ENCODE assay signal across 27 cellular contexts in the genomic region with DNA sequence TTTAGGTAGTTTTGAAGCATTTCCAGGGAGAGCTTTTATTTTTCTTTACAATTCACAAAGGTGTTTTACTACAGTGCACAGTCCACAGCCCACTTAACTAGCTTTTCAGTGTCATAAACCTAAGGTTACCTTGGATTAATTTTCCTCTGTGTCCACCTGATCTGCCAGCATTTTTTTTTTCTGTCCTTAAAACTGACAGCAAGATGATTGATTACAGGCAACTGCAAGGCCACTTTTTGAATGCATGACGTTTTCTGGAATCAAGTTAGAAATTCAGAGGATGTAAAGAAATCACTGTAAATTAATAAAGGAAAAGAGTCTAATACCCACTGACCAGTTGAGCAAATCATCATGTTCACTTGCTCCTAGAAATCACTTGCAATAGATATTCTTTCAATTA.
"Had no signal": no experiment of that assay in that cellular context is flagged by ENCODE, and none has a peak within 500 bp of the region (broad histone marks: within the 10 kb centered on the region; RNA-seq: fewer than 3 reads in every experiment).

No MANE protein-coding gene starts in this region.

- H3K27ac ChIP-seq: stomach, suprapubic skin, testis, thoracic aorta, thyroid gland, tibial artery, tibial nerve, transverse colon, upper lobe of left lung, upper lobe of right lung, uterus, vagina had no signal

- H3K9me3 Mint-ChIP-seq: stimulated activated naive CD8-positive, alpha-beta T cell treated with anti-CD3 and anti-CD28 coated beads, Interleukin-15, Interleukin-2, amounts not matched to agents 100 ng/mL and 50 ng/mL, for 24 hours had no signal

- H3K36me3 Mint-ChIP-seq: stimulated activated effector memory CD8-positive, alpha-beta T cell treated with anti-CD3 and anti-CD28 coated beads, Interleukin-12 subunit alpha, Interleukin-12 subunit beta, amount 100 ng/mL, for 72 hours; stimulated activated memory B cell treated with anti-CD40 and anti-IgM and Interleukin-4, amounts not matched to agents 10 μg/mL and 1 μg/mL and 100 μg/mL, for 72 hours; stimulated activated naive B cell treated with anti-CD40 and anti-IgM and Interleukin-4, amounts not matched to agents 10 μg/mL and 1 μg/mL and 100 μg/mL, for 72 hours; type B pancreatic cell had no signal

- H3K4me1 Mint-ChIP-seq: stimulated activated effector memory CD8-positive, alpha-beta T cell treated with anti-CD3 and anti-CD28 coated beads, Interleukin-12 subunit alpha, Interleukin-12 subunit beta, amount 100 ng/mL, for 72 hours; stimulated activated memory B cell treated with anti-CD40 and anti-IgM and Interleukin-4, amounts not matched to agents 10 μg/mL and 1 μg/mL and 100 μg/mL, for 72 hours; stimulated activated naive B cell treated with anti-CD40 and anti-IgM and Interleukin-4, amounts not matched to agents 10 μg/mL and 1 μg/mL and 100 μg/mL, for 72 hours; stimulated activated naive CD8-positive, alpha-beta T cell treated with anti-CD3 and anti-CD28 coated beads, Interleukin-15, amount 100 ng/mL, for 72 hours had no signal

- H3K36me3 ChIP-seq: stomach, suprapubic skin, thoracic aorta, thyroid gland, tibial artery, tibial nerve, transverse colon, upper lobe of left lung, upper lobe of right lung, uterus, vagina had no signal

- H3K4me3 Mint-ChIP-seq: stimulated activated effector memory CD8-positive, alpha-beta T cell treated with anti-CD3 and anti-CD28 coated beads, Interleukin-12 subunit alpha, Interleukin-12 subunit beta, amount 100 ng/mL, for 72 hours; stimulated activated memory B cell treated with anti-CD40 and anti-IgM and Interleukin-4, amounts not matched to agents 10 μg/mL and 1 μg/mL and 100 μg/mL, for 72 hours; stimulated activated naive B cell treated with anti-CD40 and anti-IgM and Interleukin-4, amounts not matched to agents 10 μg/mL and 1 μg/mL and 100 μg/mL, for 72 hours; stimulated activated naive CD8-positive, alpha-beta T cell treated with anti-CD3 and anti-CD28 coated beads, Interleukin-15, amount 100 ng/mL, for 72 hours; stimulated activated naive CD8-positive, alpha-beta T cell treated with anti-CD3 and anti-CD28 coated beads, Interleukin-15, Interleukin-2, amounts not matched to agents 100 ng/mL and 50 ng/mL, for 24 hours; type B pancreatic cell had no signal

- H3K27me3 Mint-ChIP-seq: stimulated activated memory B cell treated with anti-CD40 and anti-IgM and Interleukin-4, amounts not matched to agents 10 μg/mL and 1 μg/mL and 100 μg/mL, for 72 hours; stimulated activated naive B cell treated with anti-CD40 and anti-IgM and Interleukin-4, amounts not matched to agents 10 μg/mL and 1 μg/mL and 100 μg/mL, for 72 hours; stimulated activated naive CD8-positive, alpha-beta T cell treated with anti-CD3 and anti-CD28 coated beads, Interleukin-15, amount 100 ng/mL, for 72 hours; stimulated activated naive CD8-positive, alpha-beta T cell treated with anti-CD3 and anti-CD28 coated beads, Interleukin-15, Interleukin-2, amounts not matched to agents 100 ng/mL and 50 ng/mL, for 24 hours had no signal

- H3K4me3 ChIP-seq: stomach, suprapubic skin, testis, thoracic aorta, thyroid gland, tibial artery, tibial nerve, transverse colon, upper lobe of left lung, upper lobe of right lung, uterus, vagina had no signal

- DNase-seq: stimulated activated CD4-positive, alpha-beta T cell treated with anti-CD3 and anti-CD28 coated beads, Interleukin-2, amount 100 ng/mL, for 48 hours; stimulated activated CD4-positive, alpha-beta T cell treated with anti-CD3 and anti-CD28 coated beads, Interleukin-4, amount 100 ng/mL, for 1 hour; stimulated activated CD4-positive, alpha-beta T cell treated with anti-CD3 and anti-CD28 coated beads, Interleukin-4, amount 100 ng/mL, for 24 hours; stimulated activated CD4-positive, alpha-beta T cell treated with anti-CD3 and anti-CD28 coated beads, Interleukin-4, amount 100 ng/mL, for 4 hours; stimulated activated CD8-positive, alpha-beta memory T cell treated with anti-CD3 and anti-CD28 coated beads, Interleukin-4, amount 100 ng/mL, for 48 hours; stimulated activated naive B cell treated with anti-CD40 and anti-IgM and Interleukin-4, amounts not matched to agents 10 μg/mL and 1 μg/mL and 100 μg/mL, for 72 hours; stimulated activated naive CD4-positive, alpha-beta T cell; stimulated activated naive CD4-positive, alpha-beta T cell treated with Interleukin-2 at 50 U/mL for 16 hours; stimulated activated naive CD8-positive, alpha-beta T cell treated with anti-CD3 and anti-CD28 coated beads, Interleukin-15, amount 100 ng/mL, for 72 hours; stimulated activated naive CD8-positive, alpha-beta T cell treated with anti-CD3 and anti-CD28 coated beads, Interleukin-15, Interleukin-2, amounts not matched to agents 100 U/mL and 50 U/mL, for 24 hours; stomach; testis; thyroid gland; tibial artery; transverse colon; trophoblast cell; upper lobe of left lung; upper lobe of right lung; uterus had no signal

- H3K27ac Mint-ChIP-seq: stimulated activated effector memory CD8-positive, alpha-beta T cell treated with anti-CD3 and anti-CD28 coated beads, Interleukin-12 subunit alpha, Interleukin-12 subunit beta, amount 100 ng/mL, for 72 hours; stimulated activated memory B cell treated with anti-CD40 and anti-IgM and Interleukin-4, amounts not matched to agents 10 μg/mL and 1 μg/mL and 100 μg/mL, for 72 hours; stimulated activated naive B cell treated with anti-CD40 and anti-IgM and Interleukin-4, amounts not matched to agents 10 μg/mL and 1 μg/mL and 100 μg/mL, for 72 hours; stimulated activated naive CD8-positive, alpha-beta T cell treated with anti-CD3 and anti-CD28 coated beads, Interleukin-15, amount 100 ng/mL, for 72 hours; stimulated activated naive CD8-positive, alpha-beta T cell treated with anti-CD3 and anti-CD28 coated beads, Interleukin-15, Interleukin-2, amounts not matched to agents 100 ng/mL and 50 ng/mL, for 24 hours; type B pancreatic cell had no signal

- H3K27me3 ChIP-seq: stomach, suprapubic skin, testis, thyroid gland, tibial artery, tibial nerve, transverse colon, upper lobe of left lung, upper lobe of right lung, uterus, vagina had no signal

- H3K4me1 ChIP-seq: stomach, suprapubic skin, testis, thyroid gland, tibial artery, tibial nerve, transverse colon, upper lobe of left lung, upper lobe of right lung, uterus, vagina had no signal

- H3K9me3 ChIP-seq: stomach, suprapubic skin, testis, thoracic aorta, thyroid gland, tibial artery, tibial nerve, transverse colon, upper lobe of left lung, upper lobe of right lung, uterus, vagina had no signal
